8 cellular contexts compared by ENCODE assay signal in the genomic region with DNA sequence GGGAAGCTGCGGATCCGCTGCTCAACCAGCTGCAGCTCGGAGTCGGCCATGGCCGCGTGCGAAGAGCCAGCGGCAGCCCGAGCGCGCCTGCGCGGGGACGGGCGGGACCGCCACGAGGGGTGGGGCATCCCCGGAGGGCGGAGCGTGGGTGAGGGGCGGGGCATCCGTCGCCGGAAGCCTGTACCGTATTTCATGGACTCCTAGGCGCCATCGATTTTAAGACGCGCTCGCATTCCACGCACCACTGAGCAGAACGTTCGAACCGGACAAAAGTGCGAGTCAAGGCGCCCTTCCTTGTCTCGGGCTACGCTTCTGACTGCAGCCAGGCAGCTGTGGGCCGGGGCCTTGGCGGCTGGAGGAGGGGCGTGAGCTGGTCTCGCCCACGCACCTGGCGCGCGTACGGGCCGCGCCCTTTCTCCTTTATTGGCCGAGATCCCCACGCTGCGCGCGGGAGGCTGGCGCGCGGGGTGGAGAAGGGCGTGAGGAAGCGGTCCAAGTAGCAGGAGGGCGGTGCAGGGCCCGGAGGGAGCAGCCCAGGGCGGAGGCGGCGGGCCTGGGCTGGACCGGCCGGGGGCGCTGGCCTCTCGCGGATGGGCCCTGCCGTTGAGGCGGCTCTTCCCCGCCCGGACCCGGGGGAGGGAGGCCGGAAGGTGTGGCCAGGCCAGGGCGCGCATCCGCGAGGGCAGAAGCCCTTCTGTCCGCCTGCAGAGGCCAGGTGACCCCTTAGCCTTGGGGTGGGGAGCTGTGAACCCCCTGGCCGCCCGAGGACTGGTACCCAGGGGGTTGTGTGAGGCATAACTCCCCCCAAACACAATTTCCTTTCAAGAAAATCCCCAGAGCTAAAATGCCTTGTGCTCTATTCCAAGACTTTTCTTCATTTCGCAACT. TPM values are rescaled to one million over a fixed set of nuclear protein-coding genes. Genes with fewer than 3 reads are reported as not detected.
DNase-seq lines count a peak whose midpoint lies in the region; ATAC-seq and TF ChIP-seq lines count a peak whose summit lies in the region.

A gene with protein sequence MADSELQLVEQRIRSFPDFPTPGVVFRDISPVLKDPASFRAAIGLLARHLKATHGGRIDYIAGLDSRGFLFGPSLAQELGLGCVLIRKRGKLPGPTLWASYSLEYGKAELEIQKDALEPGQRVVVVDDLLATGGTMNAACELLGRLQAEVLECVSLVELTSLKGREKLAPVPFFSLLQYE (minus strand): TSS at position 79 of the 887 bp plus-strand sequence. CDS start 29 bp downstream, at position 50.

- H3K79me2 ChIP-seq in SK-N-SH (ENCODE audit: insufficient read depth), result peaks cover 14% of the 10 kb centered on the region

- H3K4me1 ChIP-seq in SK-N-SH (ENCODE audit: control insufficient read depth in 1 of 2, insufficient read depth in 2 of 2, low read depth in 1 of 2, low read length in 1 of 2) (peaks cover 10 to 29% of the 10 kb centered on the region in 2 experiments; a peak in 2 of 4 replicates), suprapubic skin (peaks cover 49% of the 10 kb centered on the region)

- peaks cover 21% of the 10 kb centered on the region for H4K20me1 ChIP-seq in SK-N-SH (ENCODE audit: insufficient read depth)

- peak; percentile 53 for TF ChIP-seq RAD21 in SK-N-SH (IDR thresholded peaks at IDR 0.05; ENCODE audit: low read length)

- H3K36me3 ChIP-seq in SK-N-SH (replicated peaks in 1 of 2; ENCODE audit: control insufficient read depth in 1 of 2, insufficient read depth in 2 of 2, low read length in 1 of 2) (peaks cover 0 to 22% of the 10 kb centered on the region in 2 experiments), suprapubic skin (peaks cover 18% of the 10 kb centered on the region)

- DNase-seq in NB4 (ENCODE audit: low read depth) (peak; percentile 96), SK-N-SH (peak; percentile 99), globus pallidus (ENCODE audit: low spot score) (peak; percentile 88), occipital lobe (lab: John Stamatoyannopoulos, UW) (peak; percentile 87), suprapubic skin (ENCODE audit: low spot score in 2 of 2) (peak; percentile 97)
- peak; percentile 96 for DNase-seq in activated naive CD4-positive, alpha-beta T cell treated with anti-CD3 and anti-CD28 coated beads, Interleukin-2, amount 50 U/mL, for 16 hours

- peak within 1 kb of the TSS; percentile 98 for H3K4me2 ChIP-seq in SK-N-SH

- no peaks in the 10 kb centered on the region for H3K27me3 ChIP-seq in SK-N-SH (ENCODE audit: insufficient read depth)
- H3K27me3 ChIP-seq in suprapubic skin, result no peaks in the 10 kb centered on the region

- CTCF ChIA-PET in SK-N-SH (lab: Yijun Ruan, JAX), result interaction anchor here (0.6 to 9.1 kb wide), 18 partner anchors 10 to 405 kb away, joined by 3 to 82 read pairs (median 4); a partner anchor contains a TSS

- POLR2A ChIA-PET in SK-N-SH (lab: Yijun Ruan, JAX), result interaction anchor here (0.9 to 1.4 kb wide), 2 partner anchors 46 to 359 kb away, joined by 3 to 7 read pairs; a partner anchor contains a TSS

- peak within 1 kb of the TSS; percentile 89 for H2AFZ ChIP-seq in SK-N-SH (ENCODE audit: low read depth)

- H3K27ac ChIP-seq in SK-N-SH (ENCODE audit: low read depth in 2 of 2, low read length in 1 of 2), result peak within 1 kb of the TSS; percentile 79 to 91
- H3K27ac ChIP-seq in suprapubic skin, result peak within 1 kb of the TSS; percentile 98

- H3K9me2 ChIP-seq in SK-N-SH, result no peaks in the 10 kb centered on the region

- TF ChIP-seq CTCF in NB4 (IDR thresholded peaks at IDR 0.05; ENCODE audit: low read depth, low read length) (peak; percentile 31), SK-N-SH (IDR thresholded peaks at IDR 0.05) (peak; percentile 36), suprapubic skin (IDR thresholded peaks at IDR 0.05) (peak in 1 of 2 donors; percentile 9)

- 5% methylated on average over 10 of the region's 83 CpGs for WGBS in SK-N-SH (ENCODE audit: low lambda C conversion rate)
- 0% methylated on average over 3 of the region's 83 CpGs for WGBS in suprapubic skin

- TF ChIP-seq POLR2A in NB4 (IDR thresholded peaks at IDR 0.05; ENCODE audit: extremely low read depth, insufficient read length), result peak; percentile 87
- no peak for TF ChIP-seq POLR2A in suprapubic skin (IDR thresholded peaks at IDR 0.05)

- H3F3A ChIP-seq in SK-N-SH (replicated peaks; ENCODE audit: insufficient read depth), result peaks cover 25% of the 10 kb centered on the region

- peak; percentile 53 for ATAC-seq in HG02571 (IDR thresholded peaks at IDR 0.05; ENCODE audit: unreplicated experiment)

- no peaks in the 10 kb centered on the region for H3K9me3 ChIP-seq in SK-N-SH
- no peaks in the 10 kb centered on the region for H3K9me3 ChIP-seq in suprapubic skin

- no peak for TF ChIP-seq EP300 in SK-N-SH (IDR thresholded peaks at IDR 0.05; ENCODE audit: borderline replicate concordance in 1 of 2, low read depth in 1 of 2, low read length in 1 of 2)
- TF ChIP-seq EP300 in suprapubic skin (IDR thresholded peaks at IDR 0.05), result no peak

- H3K4me3 ChIP-seq in GM08714 (ENCODE audit: low read length), result peak within 1 kb of the TSS; percentile 85
- H3K4me3 ChIP-seq in NB4 (ENCODE audit: low read depth, low read length), result peak within 1 kb of the TSS; percentile 86
- peak within 1 kb of the TSS; percentile 73 to 74 for H3K4me3 ChIP-seq in SK-N-SH (ENCODE audit: low read depth in 2 of 2, low read length in 1 of 2)
- peak within 1 kb of the TSS; percentile 74 for H3K4me3 ChIP-seq in suprapubic skin

- peak within 1 kb of the TSS; percentile 78 for H3K9ac ChIP-seq in SK-N-SH

TF ChIP-seq in SK-N-SH, 30 proteins besides CTCF, POLR2A, EP300 and RAD21:
- TF ChIP-seq, protein P1, sequence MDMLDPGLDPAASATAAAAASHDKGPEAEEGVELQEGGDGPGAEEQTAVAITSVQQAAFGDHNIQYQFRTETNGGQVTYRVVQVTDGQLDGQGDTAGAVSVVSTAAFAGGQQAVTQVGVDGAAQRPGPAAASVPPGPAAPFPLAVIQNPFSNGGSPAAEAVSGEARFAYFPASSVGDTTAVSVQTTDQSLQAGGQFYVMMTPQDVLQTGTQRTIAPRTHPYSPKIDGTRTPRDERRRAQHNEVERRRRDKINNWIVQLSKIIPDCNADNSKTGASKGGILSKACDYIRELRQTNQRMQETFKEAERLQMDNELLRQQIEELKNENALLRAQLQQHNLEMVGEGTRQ (IDR thresholded peaks at IDR 0.05; ENCODE audit: borderline replicate concordance, low read depth, low read length), result no peak
- TF ChIP-seq YY1 (IDR thresholded peaks at IDR 0.05; ENCODE audit: low read depth), result peak; percentile 86
- TF ChIP-seq, protein P2, sequence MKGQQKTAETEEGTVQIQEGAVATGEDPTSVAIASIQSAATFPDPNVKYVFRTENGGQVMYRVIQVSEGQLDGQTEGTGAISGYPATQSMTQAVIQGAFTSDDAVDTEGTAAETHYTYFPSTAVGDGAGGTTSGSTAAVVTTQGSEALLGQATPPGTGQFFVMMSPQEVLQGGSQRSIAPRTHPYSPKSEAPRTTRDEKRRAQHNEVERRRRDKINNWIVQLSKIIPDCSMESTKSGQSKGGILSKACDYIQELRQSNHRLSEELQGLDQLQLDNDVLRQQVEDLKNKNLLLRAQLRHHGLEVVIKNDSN (IDR thresholded peaks at IDR 0.05; ENCODE audit: borderline replicate concordance, low read depth), result 0 out of 2 replicates have a peak, but pooled peaks have one; percentile 9
- no peak; the same call in 1 of the 2 replicates for TF ChIP-seq TCF12 (IDR thresholded peaks at IDR 0.05)
- TF ChIP-seq, protein P3, sequence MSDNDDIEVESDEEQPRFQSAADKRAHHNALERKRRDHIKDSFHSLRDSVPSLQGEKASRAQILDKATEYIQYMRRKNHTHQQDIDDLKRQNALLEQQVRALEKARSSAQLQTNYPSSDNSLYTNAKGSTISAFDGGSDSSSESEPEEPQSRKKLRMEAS (IDR thresholded peaks at IDR 0.05; ENCODE audit: low read depth), result peak; percentile 3; the same call in 1 of the 2 replicates
- peak; percentile 82 for TF ChIP-seq NRF1 (IDR thresholded peaks at IDR 0.05; ENCODE audit: low read depth, low read length)
- TF ChIP-seq TEAD4 (IDR thresholded peaks at IDR 0.05; ENCODE audit: borderline replicate concordance, insufficient read depth), result 0 out of 2 replicates have a peak, but pooled peaks have one; percentile 52
- TF ChIP-seq TAF1 (IDR thresholded peaks at IDR 0.05; ENCODE audit: borderline replicate concordance, low read depth, low read length), result peak; percentile 62; the same call in 1 of the 2 replicates
- TF ChIP-seq MXI1 (IDR thresholded peaks at IDR 0.05; ENCODE audit: low read depth, low read length), result peak; percentile 63
- TF ChIP-seq POLR2AphosphoS5 (IDR thresholded peaks at IDR 0.05; ENCODE audit: low read depth, low read length), result peak; percentile 85

RNA-seq across cellular contexts. Expression of the gene that starts here (rescaled TPM):
- 178 and 192 TPM in 2 replicates for polyA plus RNA-seq in SK-N-SH (2012; rRNA removed)
- polyA plus RNA-seq in SK-N-SH (2012; cell fraction: cytosol; rRNA removed), result 87.4 and 115 TPM in 2 replicates
- polyA plus RNA-seq in SK-N-SH (2012; cell fraction: nucleus; rRNA removed), result 186 and 231 TPM in 2 replicates
- total RNA-seq in occipital lobe, result 12.0 TPM
- total RNA-seq in suprapubic skin, result 100 to 1,000 TPM; 122 to 382 (median 250) TPM

Comparison
In these comparisons a context has a peak if more than half of its experiments do, and no peak if none do; other contexts are left out.
1. Peak in every context shown above with its lines: DNase-seq, ATAC-seq, H3K4me3 ChIP-seq and H3K27ac ChIP-seq.